Comparison of ENCODE assay signal across 24 cellular contexts in genomic region chr4:26524001-26524400, GRCh38. TPM values are rescaled to one million over a fixed set of nuclear protein-coding genes. Genes with fewer than 3 reads are reported as not detected.
"Had no signal": no experiment of that assay in that cellular context is flagged by ENCODE, and none has a peak within 500 bp of the region (broad histone marks: within the 10 kb centered on the region; RNA-seq: fewer than 3 reads in every experiment).

No MANE protein-coding gene starts in this region.

- H3K9me3 ChIP-seq: gastroesophageal sphincter, left ventricle myocardium inferior, lower lobe of right lung, prostate gland, right lobe of liver, testis, tibial nerve had no signal

- H3K9ac ChIP-seq: parathyroid adenoma had no signal

- H3K27ac ChIP-seq: gastroesophageal sphincter, left ventricle myocardium inferior, lower lobe of right lung, parathyroid adenoma, prostate gland, right lobe of liver, testis, tibial nerve had no signal

- DNase-seq: effector memory CD4-positive, alpha-beta T cell; foreskin fibroblast; glutamatergic neuron; immature natural killer cell; left ventricle myocardium inferior; lower lobe of right lung; occipital lobe; right lobe of liver; stimulated activated CD4-positive, alpha-beta T cell treated with anti-CD3 and anti-CD28 coated beads, Interleukin-2, amount 100 ng/mL, for 24 hours; stimulated activated CD4-positive, alpha-beta T cell treated with anti-CD3 and anti-CD28 coated beads, Interleukin-4, amount 100 ng/mL, for 4 hours; stimulated activated naive B cell treated with anti-CD40 and anti-IgM and Interleukin-4, amounts not matched to agents 10 μg/mL and 1 μg/mL and 100 μg/mL, for 72 hours; stimulated activated naive CD8-positive, alpha-beta T cell treated with anti-CD3 and anti-CD28 coated beads, Interleukin-15, amount 100 ng/mL, for 72 hours; testis had no signal

- H3K27me3 ChIP-seq: gastroesophageal sphincter, right lobe of liver, testis, tibial nerve had no signal

- H3K4me1 ChIP-seq: gastroesophageal sphincter, left ventricle myocardium inferior, lower lobe of right lung, parathyroid adenoma, prostate gland, right lobe of liver, testis, tibial nerve had no signal

- H3K36me3 ChIP-seq: gastroesophageal sphincter, left ventricle myocardium inferior, lower lobe of right lung, prostate gland, right lobe of liver, tibial nerve had no signal

- H3K79me2 ChIP-seq: parathyroid adenoma had no signal

- H2AFZ ChIP-seq: parathyroid adenoma had no signal

- ATAC-seq: esophagus mucosa; gastroesophageal sphincter; lower lobe of right lung; natural killer cell treated with Interleukin-12 subunit alpha and Interleukin-12 subunit beta and Interleukin-15 and Interleukin-18, amount 100 ng/mL, for 72 hours; right lobe of liver; stimulated activated naive B cell treated with anti-CD40 and anti-IgM and Interleukin-4, amounts not matched to agents 10 μg/mL and 1 μg/mL and 100 μg/mL, for 72 hours; stimulated activated naive CD8-positive, alpha-beta T cell treated with anti-CD3 and anti-CD28 coated beads, Interleukin-15, amount 100 ng/mL, for 72 hours had no signal

- H3K4me3 ChIP-seq: gastroesophageal sphincter, left ventricle myocardium inferior, lower lobe of right lung, prostate gland, right lobe of liver, testis, tibial nerve had no signal

RNA-seq across cellular contexts. Expression of gene CCKAR, which starts 33.7 kb away (rescaled TPM):
- total RNA-seq: esophagus mucosa; left ventricle myocardium inferior; lower lobe of right lung; mesothelial cell of epicardium; natural killer cell treated with Interleukin-12 subunit alpha and Interleukin-12 subunit beta and Interleukin-15 and Interleukin-18, amount 100 ng/mL, for 72 hours; occipital lobe; prostate gland; right lobe of liver; skeletal muscle tissue; subcutaneous adipose tissue; tibial nerve; ureter had no signal
- polyA plus RNA-seq: immature natural killer cell, keratinocyte had no signal
